Comparison of ENCODE assay signal across 20 cellular contexts in the genomic region with DNA sequence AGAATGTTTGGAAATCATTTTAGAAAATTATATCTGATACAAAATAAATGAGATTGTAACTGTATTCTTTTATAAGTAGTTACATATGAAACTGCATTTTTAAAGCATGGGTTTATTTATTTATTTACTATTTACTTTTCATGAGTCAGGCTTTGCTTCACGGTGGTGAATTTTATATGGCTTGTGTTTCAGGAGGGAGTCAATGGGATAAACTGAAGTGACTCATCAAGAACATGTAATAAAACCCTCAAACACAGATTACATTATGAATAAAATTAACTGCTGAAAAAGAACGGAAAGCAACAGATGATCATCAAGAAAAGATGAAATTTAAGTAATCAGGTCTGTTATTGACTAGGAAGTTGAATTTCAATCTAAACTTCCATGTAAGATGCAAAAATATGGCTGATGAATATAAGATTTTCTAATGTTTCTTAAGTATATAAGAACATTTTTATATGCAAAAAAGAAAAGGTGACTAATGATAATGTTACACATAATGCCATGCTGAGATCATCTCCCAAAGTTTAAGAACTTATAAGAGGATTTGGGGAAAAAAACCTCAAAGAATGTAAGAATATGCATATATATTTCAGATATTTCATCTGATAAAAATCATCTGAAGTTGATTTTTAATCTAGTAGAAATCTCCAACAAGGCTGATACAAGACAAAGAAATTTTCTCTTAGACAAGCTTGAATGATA.
A peak's percentile ranks its signal among the peaks of the same experiment; 100 is the strongest.
DNase-seq lines count a peak whose midpoint lies in the region; ATAC-seq, FAIRE-seq and TF ChIP-seq lines count a peak whose summit lies in the region.
"Had no signal": no experiment of that assay in that cellular context is flagged by ENCODE, and none has a peak within 500 bp of the region (broad histone marks: within the 10 kb centered on the region; RNA-seq: fewer than 3 reads in every experiment).

No MANE protein-coding gene starts in this region.

- peak; percentile 9 to 64 for DNase-seq in A549 (ENCODE audit: low read depth in 1 of 2, low spot score in 1 of 2)
- DNase-seq in GM04504 (ENCODE audit: low read depth) = peak; percentile 3
- no peak for DNase-seq in RWPE2 (ENCODE audit: low spot score)
- peak; percentile 45 to 51 for DNase-seq in fibroblast of lung (ENCODE audit: low read depth in 2 of 2)
- DNase-seq in 8988T = no peak
- DNase-seq in omental fat pad (ENCODE audit: low spot score) = no peak
- no peak for DNase-seq in COLO668 (lab: John Stamatoyannopoulos, UW; ENCODE audit: unreplicated experiment)
- DNase-seq: activated CD4-positive, alpha-beta T cell treated with anti-CD3 and anti-CD28 coated beads, Interleukin-2, amount 10 ng/mL, durations not matched to agents 24 days and 14 days; activated T-cell treated with anti-CD3 and anti-CD28 coated beads, Interleukin-2, amount 50 U/mL, for 72 hours; anterior cingulate cortex; DMS79; effector CD4-positive, alpha-beta T cell; NCI-H1436; NCI-H524 treated with DMSO at 0.1 percent for 48 hours; testis had no signal

- H4K20me1 ChIP-seq in fibroblast of lung (ENCODE audit: control insufficient read depth, extremely low read depth, insufficient read depth, low read length) = no peaks in the 10 kb centered on the region
- H4K20me1 ChIP-seq: BLaER1 had no signal

- H3K27ac ChIP-seq in A549 (no peak overlapping the region; a peak in 1 of 6 replicates), RWPE2 (ENCODE audit: poor library complexity, severe bottlenecking) (peak overlapping the region; percentile 17), fibroblast of lung (ENCODE audit: insufficient read depth, low read length) (no peak overlapping the region)
- H3K27ac ChIP-seq: BLaER1, testis had no signal

- no peak for TF ChIP-seq RAD21 in A549 (conservative IDR thresholded peaks at IDR 0.05 in 1 of 2, IDR thresholded peaks at IDR 0.05 in 1 of 2)

- H3K79me2 ChIP-seq in fibroblast of lung (ENCODE audit: control insufficient read depth, insufficient read depth, low read length) = no peaks in the 10 kb centered on the region

- WGBS in A549 (ENCODE audit: missing lambda C conversion rate) = 4% methylated on average over 2 of the region's 2 CpGs

- no peaks in the 10 kb centered on the region for H3K9me3 ChIP-seq in A549
- no peaks in the 10 kb centered on the region for H3K9me3 ChIP-seq in RWPE2 (ENCODE audit: severe bottlenecking)
- H3K9me3 ChIP-seq in fibroblast of lung (ENCODE audit: control insufficient read depth, insufficient read depth, low read depth, low read length) = no peaks in the 10 kb centered on the region
- H3K9me3 ChIP-seq: testis had no signal

- CTCF ChIA-PET in A549 (lab: Yijun Ruan, JAX) = interaction anchor here (0.6 kb wide), 1 partner anchor 12 kb away, joined by 3 read pairs; no protein-coding TSS in a partner anchor

- H2AFZ ChIP-seq in fibroblast of lung (ENCODE audit: low read length) = no peak overlapping the region

- ATAC-seq in A549 (peak in 1 of 2 experiments; percentile 69; a peak in 3 of 6 replicates), RWPE2 (ENCODE audit: low read depth) (peak; percentile 81), HG03097 (IDR thresholded peaks at IDR 0.05; ENCODE audit: low FRiP score, unreplicated experiment) (no peak), omental fat pad (ENCODE audit: low FRiP score) (no peak)
- ATAC-seq: activated T-cell treated with anti-CD3 and anti-CD28 coated beads, Interleukin-2, amount 50 U/mL, for 72 hours; K562 had no signal

- H3K36me3 ChIP-seq in RWPE2 (ENCODE audit: low read depth) (no peaks in the 10 kb centered on the region), fibroblast of lung (ENCODE audit: control insufficient read depth, insufficient read depth, low read length) (no peaks in the 10 kb centered on the region)
- H3K36me3 ChIP-seq: BLaER1 had no signal

- POLR2A ChIA-PET in A549 (lab: Yijun Ruan, JAX) = no interaction called here

- H3K4me2 ChIP-seq in A549 (peak overlapping the region; percentile 39; the same call in 2 of the 3 replicates), fibroblast of lung (ENCODE audit: extremely low read depth, insufficient read depth, low read length) (no peak overlapping the region)
- H3K4me2 ChIP-seq: BLaER1 had no signal

- no peak for FAIRE-seq in A549 (lab: Jason Lieb, UNC)
- FAIRE-seq: islet of Langerhans, K562, RCC 7860 had no signal

- H3K9ac ChIP-seq in fibroblast of lung (ENCODE audit: insufficient read depth, low read length) = no peak overlapping the region
- H3K9ac ChIP-seq: BLaER1 had no signal

- H3K4me1 ChIP-seq in A549 (peaks cover 12% of the 10 kb centered on the region; the same call in 1 of the 3 replicates), RWPE2 (ENCODE audit: insufficient read depth, poor library complexity, severe bottlenecking) (peaks cover 14% of the 10 kb centered on the region), fibroblast of lung (ENCODE audit: control insufficient read depth, extremely low read depth, insufficient read depth, low read length) (no peaks in the 10 kb centered on the region)
- H3K4me1 ChIP-seq: BLaER1, testis had no signal

- no peak for TF ChIP-seq EP300 in A549 (IDR thresholded peaks at IDR 0.05)

- H3K4me3 ChIP-seq in A549 = no peak overlapping the region
- no peak overlapping the region for H3K4me3 ChIP-seq in RWPE2 (ENCODE audit: severe bottlenecking)
- H3K4me3 ChIP-seq in fibroblast of lung (replicated peaks in 1 of 4; ENCODE audit: control extremely low read depth in 1 of 4, insufficient read depth in 1 of 4, low read depth in 3 of 4, low read length in 4 of 4) = no peak overlapping the region
- H3K4me3 ChIP-seq: BLaER1, K562, testis had no signal

- TF ChIP-seq POLR2A in A549 (IDR thresholded peaks at IDR 0.05; ENCODE audit: low read length) = no peak

- TF ChIP-seq CTCF in A549 (IDR thresholded peaks at IDR 0.05) (no peak), RWPE2 (IDR thresholded peaks at IDR 0.05; ENCODE audit: poor library complexity, severe bottlenecking) (no peak), fibroblast of lung (conservative IDR thresholded peaks at IDR 0.05 in 1 of 2, IDR thresholded peaks at IDR 0.05 in 1 of 2; ENCODE audit: low read depth in 1 of 2, low read length in 2 of 2) (no peak), omental fat pad (IDR thresholded peaks at IDR 0.05) (no peak)

- no peaks in the 10 kb centered on the region for H3K27me3 ChIP-seq in RWPE2 (ENCODE audit: insufficient read depth, poor library complexity, severe bottlenecking)
- H3K27me3 ChIP-seq in fibroblast of lung (ENCODE audit: control insufficient read depth, insufficient read depth, low read length) = no peaks in the 10 kb centered on the region
- H3K27me3 ChIP-seq: BLaER1, testis had no signal

TF ChIP-seq in A549, 52 proteins besides CTCF, POLR2A, EP300 and RAD21:
- TF ChIP-seq CEBPB (IDR thresholded peaks at IDR 0.05) (0 out of 4 replicates have a peak, but pooled peaks of 1 of the 2 experiments have one; percentile 13), JUNB (IDR thresholded peaks at IDR 0.05) (peak; percentile 38; the same call in 1 of the 2 replicates), POLR2AphosphoS2 (conservative IDR thresholded peaks at IDR 0.05; ENCODE audit: low read length) (no peak), MAFK (IDR thresholded peaks at IDR 0.05; ENCODE audit: partially characterized antibody) (no peak), FOSL2 (IDR thresholded peaks at IDR 0.05) (no peak), FOSL2 (CRISPR knock-in tag; IDR thresholded peaks at IDR 0.05) (peak; percentile 81), GATA3 (IDR thresholded peaks at IDR 0.05; ENCODE audit: borderline replicate concordance) (0 out of 2 replicates have a peak, but pooled peaks have one; percentile 39)
- TF ChIP-seq, protein P1, sequence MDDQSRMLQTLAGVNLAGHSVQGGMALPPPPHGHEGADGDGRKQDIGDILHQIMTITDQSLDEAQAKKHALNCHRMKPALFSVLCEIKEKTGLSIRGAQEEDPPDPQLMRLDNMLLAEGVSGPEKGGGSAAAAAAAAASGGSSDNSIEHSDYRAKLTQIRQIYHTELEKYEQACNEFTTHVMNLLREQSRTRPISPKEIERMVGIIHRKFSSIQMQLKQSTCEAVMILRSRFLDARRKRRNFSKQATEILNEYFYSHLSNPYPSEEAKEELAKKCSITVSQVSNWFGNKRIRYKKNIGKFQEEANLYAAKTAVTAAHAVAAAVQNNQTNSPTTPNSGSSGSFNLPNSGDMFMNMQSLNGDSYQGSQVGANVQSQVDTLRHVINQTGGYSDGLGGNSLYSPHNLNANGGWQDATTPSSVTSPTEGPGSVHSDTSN (IDR thresholded peaks at IDR 0.05) = no peak
- TF ChIP-seq, protein P2, sequence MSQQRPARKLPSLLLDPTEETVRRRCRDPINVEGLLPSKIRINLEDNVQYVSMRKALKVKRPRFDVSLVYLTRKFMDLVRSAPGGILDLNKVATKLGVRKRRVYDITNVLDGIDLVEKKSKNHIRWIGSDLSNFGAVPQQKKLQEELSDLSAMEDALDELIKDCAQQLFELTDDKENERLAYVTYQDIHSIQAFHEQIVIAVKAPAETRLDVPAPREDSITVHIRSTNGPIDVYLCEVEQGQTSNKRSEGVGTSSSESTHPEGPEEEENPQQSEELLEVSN (IDR thresholded peaks at IDR 0.05; ENCODE audit: borderline replicate concordance, low read depth) = no peak
- TF ChIP-seq, protein P3, sequence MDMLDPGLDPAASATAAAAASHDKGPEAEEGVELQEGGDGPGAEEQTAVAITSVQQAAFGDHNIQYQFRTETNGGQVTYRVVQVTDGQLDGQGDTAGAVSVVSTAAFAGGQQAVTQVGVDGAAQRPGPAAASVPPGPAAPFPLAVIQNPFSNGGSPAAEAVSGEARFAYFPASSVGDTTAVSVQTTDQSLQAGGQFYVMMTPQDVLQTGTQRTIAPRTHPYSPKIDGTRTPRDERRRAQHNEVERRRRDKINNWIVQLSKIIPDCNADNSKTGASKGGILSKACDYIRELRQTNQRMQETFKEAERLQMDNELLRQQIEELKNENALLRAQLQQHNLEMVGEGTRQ (IDR thresholded peaks at IDR 0.05) = no peak

Comparison
In these comparisons a context has a peak if more than half of its experiments do, and no peak if none do; other contexts are left out.
1. DNase-seq: peak in A549 (2 of 2), GM04504 (single experiment) and fibroblast of lung (2 of 2); none in RWPE2 (single experiment), 8988T (single experiment), omental fat pad (single experiment) and COLO668 (single experiment).